1 cellular context compared by ENCODE assay signal in genomic region chr17:44149750-44150329, GRCh38.
TF ChIP-seq lines count a peak whose summit lies in the region.

No MANE protein-coding gene starts in this region.

TF ChIP-seq in WTC11, 78 proteins besides CTCF, POLR2A, EP300 and RAD21:
- TF ChIP-seq, protein P1, sequence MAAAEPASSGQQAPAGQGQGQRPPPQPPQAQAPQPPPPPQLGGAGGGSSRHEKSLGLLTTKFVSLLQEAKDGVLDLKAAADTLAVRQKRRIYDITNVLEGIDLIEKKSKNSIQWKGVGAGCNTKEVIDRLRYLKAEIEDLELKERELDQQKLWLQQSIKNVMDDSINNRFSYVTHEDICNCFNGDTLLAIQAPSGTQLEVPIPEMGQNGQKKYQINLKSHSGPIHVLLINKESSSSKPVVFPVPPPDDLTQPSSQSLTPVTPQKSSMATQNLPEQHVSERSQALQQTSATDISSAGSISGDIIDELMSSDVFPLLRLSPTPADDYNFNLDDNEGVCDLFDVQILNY (CRISPR knock-in tag; IDR thresholded peaks at IDR 0.05), result no peak
- no peak for TF ChIP-seq RELA (CRISPR knock-in tag; IDR thresholded peaks at IDR 0.05; ENCODE audit: borderline replicate concordance)
- TF ChIP-seq, protein P2, sequence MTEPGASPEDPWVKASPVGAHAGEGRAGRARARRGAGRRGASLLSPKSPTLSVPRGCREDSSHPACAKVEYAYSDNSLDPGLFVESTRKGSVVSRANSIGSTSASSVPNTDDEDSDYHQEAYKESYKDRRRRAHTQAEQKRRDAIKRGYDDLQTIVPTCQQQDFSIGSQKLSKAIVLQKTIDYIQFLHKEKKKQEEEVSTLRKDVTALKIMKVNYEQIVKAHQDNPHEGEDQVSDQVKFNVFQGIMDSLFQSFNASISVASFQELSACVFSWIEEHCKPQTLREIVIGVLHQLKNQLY (CRISPR knock-in tag; IDR thresholded peaks at IDR 0.05), result no peak
- TF ChIP-seq ZNF121 (CRISPR knock-in tag; IDR thresholded peaks at IDR 0.05), result no peak
- TF ChIP-seq STAT6 (CRISPR knock-in tag; conservative IDR thresholded peaks at IDR 0.05; ENCODE audit: low read depth), result no peak
- no peak for TF ChIP-seq GRHL2 (CRISPR knock-in tag; IDR thresholded peaks at IDR 0.05; ENCODE audit: insufficient replicate concordance, severe bottlenecking)
- no peak for TF ChIP-seq ZNF671 (CRISPR knock-in tag; IDR thresholded peaks at IDR 0.05)
- TF ChIP-seq ZNF425 (CRISPR knock-in tag; conservative IDR thresholded peaks at IDR 0.05), result no peak
- TF ChIP-seq, protein P3, sequence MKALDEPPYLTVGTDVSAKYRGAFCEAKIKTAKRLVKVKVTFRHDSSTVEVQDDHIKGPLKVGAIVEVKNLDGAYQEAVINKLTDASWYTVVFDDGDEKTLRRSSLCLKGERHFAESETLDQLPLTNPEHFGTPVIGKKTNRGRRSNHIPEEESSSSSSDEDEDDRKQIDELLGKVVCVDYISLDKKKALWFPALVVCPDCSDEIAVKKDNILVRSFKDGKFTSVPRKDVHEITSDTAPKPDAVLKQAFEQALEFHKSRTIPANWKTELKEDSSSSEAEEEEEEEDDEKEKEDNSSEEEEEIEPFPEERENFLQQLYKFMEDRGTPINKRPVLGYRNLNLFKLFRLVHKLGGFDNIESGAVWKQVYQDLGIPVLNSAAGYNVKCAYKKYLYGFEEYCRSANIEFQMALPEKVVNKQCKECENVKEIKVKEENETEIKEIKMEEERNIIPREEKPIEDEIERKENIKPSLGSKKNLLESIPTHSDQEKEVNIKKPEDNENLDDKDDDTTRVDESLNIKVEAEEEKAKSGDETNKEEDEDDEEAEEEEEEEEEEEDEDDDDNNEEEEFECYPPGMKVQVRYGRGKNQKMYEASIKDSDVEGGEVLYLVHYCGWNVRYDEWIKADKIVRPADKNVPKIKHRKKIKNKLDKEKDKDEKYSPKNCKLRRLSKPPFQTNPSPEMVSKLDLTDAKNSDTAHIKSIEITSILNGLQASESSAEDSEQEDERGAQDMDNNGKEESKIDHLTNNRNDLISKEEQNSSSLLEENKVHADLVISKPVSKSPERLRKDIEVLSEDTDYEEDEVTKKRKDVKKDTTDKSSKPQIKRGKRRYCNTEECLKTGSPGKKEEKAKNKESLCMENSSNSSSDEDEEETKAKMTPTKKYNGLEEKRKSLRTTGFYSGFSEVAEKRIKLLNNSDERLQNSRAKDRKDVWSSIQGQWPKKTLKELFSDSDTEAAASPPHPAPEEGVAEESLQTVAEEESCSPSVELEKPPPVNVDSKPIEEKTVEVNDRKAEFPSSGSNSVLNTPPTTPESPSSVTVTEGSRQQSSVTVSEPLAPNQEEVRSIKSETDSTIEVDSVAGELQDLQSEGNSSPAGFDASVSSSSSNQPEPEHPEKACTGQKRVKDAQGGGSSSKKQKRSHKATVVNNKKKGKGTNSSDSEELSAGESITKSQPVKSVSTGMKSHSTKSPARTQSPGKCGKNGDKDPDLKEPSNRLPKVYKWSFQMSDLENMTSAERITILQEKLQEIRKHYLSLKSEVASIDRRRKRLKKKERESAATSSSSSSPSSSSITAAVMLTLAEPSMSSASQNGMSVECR (CRISPR knock-in tag; IDR thresholded peaks at IDR 0.05; ENCODE audit: borderline replicate concordance), result no peak
- TF ChIP-seq ZSCAN18 (CRISPR knock-in tag; IDR thresholded peaks at IDR 0.05), result no peak
- no peak for TF ChIP-seq FOXJ3 (CRISPR knock-in tag; IDR thresholded peaks at IDR 0.05; ENCODE audit: borderline replicate concordance)
